8 cellular contexts compared by ENCODE assay signal in the genomic region with DNA sequence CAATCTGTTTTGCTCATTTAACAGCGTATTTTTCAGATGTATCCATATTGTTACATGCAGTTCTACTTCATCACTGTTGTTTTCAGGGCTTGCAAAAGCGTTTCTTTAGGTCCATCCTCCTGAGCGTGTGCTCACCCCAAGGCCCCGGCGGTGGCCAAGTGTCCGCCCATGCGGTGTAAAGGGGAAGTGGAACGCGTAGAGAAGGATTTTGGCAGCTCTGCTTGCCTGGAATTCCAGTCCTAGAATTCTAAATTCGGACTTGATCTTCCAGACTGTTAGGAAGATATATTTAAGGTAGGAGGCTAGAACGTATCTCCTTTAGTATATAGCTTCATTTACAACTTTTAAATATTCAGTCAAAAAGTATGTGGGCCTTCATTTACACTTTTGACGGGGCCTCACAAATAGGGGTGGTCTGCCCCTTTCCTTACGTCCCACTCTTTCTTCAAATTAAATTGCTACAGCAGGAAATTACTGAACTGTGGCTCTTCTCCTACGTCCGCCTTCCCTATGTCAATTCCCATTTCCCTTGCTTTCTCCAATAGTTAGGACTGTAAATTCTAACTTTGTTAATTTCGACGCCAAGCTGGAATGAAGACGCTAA. TPM values are rescaled to one million over a fixed set of nuclear protein-coding genes. Genes with fewer than 3 reads are reported as not detected.
DNase-seq lines count a peak whose midpoint lies in the region.

No MANE protein-coding gene starts in this region.

- peaks cover 49% of the 10 kb centered on the region for H3K4me1 ChIP-seq in skeletal muscle satellite cell (ENCODE audit: control insufficient read depth, insufficient read depth, low read length)

- H3K4me2 ChIP-seq in skeletal muscle satellite cell (ENCODE audit: low read length) = peak overlapping the region; percentile 86

- peak; percentile 9 for DNase-seq in NCI-H2171 treated with DMSO at 0.1 percent for 48 hours (lab: John Stamatoyannopoulos, UW)
- DNase-seq in NCI-H2171 (lab: John Stamatoyannopoulos, UW) = no peak
- DNase-seq in NCI-H146 (lab: John Stamatoyannopoulos, UW) = peak; percentile 61
- peak; percentile 71 for DNase-seq in astrocyte of the hippocampus (ENCODE audit: low read depth, low spot score)
- DNase-seq in T-helper 9 cell = no peak
- no peak for DNase-seq in DMS153 treated with DMSO at 0.1 percent for 48 hours (lab: John Stamatoyannopoulos, UW; ENCODE audit: unreplicated experiment)

- H3K9me3 ChIP-seq in iPS-18c (ENCODE audit: control insufficient read depth, insufficient read depth, low read length) = no peaks in the 10 kb centered on the region
- no peaks in the 10 kb centered on the region for H3K9me3 ChIP-seq in skeletal muscle satellite cell (replicated peaks; ENCODE audit: low read length)

- H3K9ac ChIP-seq in skeletal muscle satellite cell (ENCODE audit: low read depth, low read length) = peak overlapping the region; percentile 75

- peak overlapping the region; percentile 25; the same call in 1 of the 2 replicates for H3K4me3 ChIP-seq in iPS-18c (ENCODE audit: insufficient read depth, low read depth, low read length)
- H3K4me3 ChIP-seq in skeletal muscle satellite cell (ENCODE audit: low read length) = peak overlapping the region; percentile 65

- H3K36me3 ChIP-seq in skeletal muscle satellite cell (ENCODE audit: insufficient read depth, low read length) = no peaks in the 10 kb centered on the region

- no peaks in the 10 kb centered on the region for H3K27me3 ChIP-seq in skeletal muscle satellite cell (ENCODE audit: control insufficient read depth, insufficient read depth, low read length)

RNA-seq across cellular contexts. Expression of a gene that starts 0.6 kb away (rescaled TPM):
- 55.0 and 55.3 TPM in 2 replicates for total RNA-seq in skeletal muscle satellite cell (2012; rRNA removed)

Comparison
In these comparisons a context has a peak if more than half of its experiments do, and no peak if none do; other contexts are left out.
1. DNase-seq: peak in NCI-H2171 treated with DMSO at 0.1 percent for 48 hours (single experiment), NCI-H146 (single experiment) and astrocyte of the hippocampus (single experiment); none in NCI-H2171 (single experiment), T-helper 9 cell (single experiment) and DMS153 treated with DMSO at 0.1 percent for 48 hours (single experiment).